In genomic region chr2:98608118-98608961, GRCh38 we compare ENCODE assay signal across 8 cellular contexts. TPM values are rescaled to one million over a fixed set of nuclear protein-coding genes. Genes with fewer than 3 reads are reported as not detected.
DNase-seq lines count a peak whose midpoint lies in the region; ATAC-seq, FAIRE-seq and TF ChIP-seq lines count a peak whose summit lies in the region.

Gene COA5, minus strand, starts transcription at chr2:98608512. Its CDS starts 107 bp downstream, at chr2:98608405.
Gene UNC50, plus strand, starts transcription at chr2:98608589. Its CDS starts 1,171 bp downstream, at chr2:98609760.

- FAIRE-seq in HepG2 (lab: Jason Lieb, UNC) = no peak

- peak; percentile 52 for TF ChIP-seq RAD21 in HepG2 (CRISPR knock-in tag; IDR thresholded peaks at IDR 0.05)

- peak within 1 kb of the TSS; percentile 92 for H3K27ac ChIP-seq in C4-2B
- H3K27ac ChIP-seq in HepG2 (ENCODE audit: extremely low read length, insufficient read depth, low read length) = peak within 1 kb of the TSS; percentile 88

- CTCF ChIA-PET in HepG2 (lab: Yijun Ruan, JAX; ENCODE audit: low intra/inter-chr PET ratio, low total read pairs) = no interaction called here

- H4K20me1 ChIP-seq in HepG2 (ENCODE audit: insufficient read depth, low read length) = peaks cover 4% of the 10 kb centered on the region

- no TSS peak for BruUV-seq in HepG2 (replicated peaks; lab: Mats Ljungman, UMichigan)

- intact Hi-C loops in HepG2 (cut with micrococcal nuclease; ENCODE audit: unreplicated experiment) = loop anchor here (2.0 to 10.0 kb wide), 3 partner anchors 40 to 729 kb away; partner anchors contain the start of genes EIF5B, INPP4A and TXNDC9

- 1% methylated on average over 64 of the region's 92 CpGs for WGBS in HepG2 (ENCODE audit: low lambda C conversion rate)

- ATAC-seq in GM19395 (IDR thresholded peaks at IDR 0.05; ENCODE audit: unreplicated experiment) = peak; percentile 88
- peak; percentile 60 for ATAC-seq in HG03558 (IDR thresholded peaks at IDR 0.05; ENCODE audit: extremely low read depth, unreplicated experiment)
- peak; percentile 95 for ATAC-seq in HepG2

- in situ Hi-C loops in HepG2 (cut with HindIII; ENCODE audit: extremely low pct_ligation_motif_present, low pct_unique_long_range_greater_than_20kb) = no loop called here

- no peaks in the 10 kb centered on the region; a peak in 1 of 5 replicates for H3K27me3 ChIP-seq in HepG2 (ENCODE audit: control insufficient read depth in 1 of 2, insufficient read depth in 2 of 2, low read length in 2 of 2)

- TF ChIP-seq EP300 in HepG2 (IDR thresholded peaks at IDR 0.05; ENCODE audit: low read depth in 2 of 2, low read length in 2 of 2) = peak; percentile 48 to 51; a peak in 1 of 4 replicates
- peak; percentile 67 for TF ChIP-seq EP300 in HepG2 (CRISPR knock-in tag; IDR thresholded peaks at IDR 0.05; ENCODE audit: borderline replicate concordance)

- TF ChIP-seq CTCF in C4-2B (conservative IDR thresholded peaks at IDR 0.05) = no peak
- peak; percentile 42; the same call in 1 of the 2 replicates for TF ChIP-seq CTCF in HepG2 (CRISPR knock-in tag; IDR thresholded peaks at IDR 0.05)

- peak; percentile 59 for DNase-seq in NCI-H748 treated with DMSO at 0.1 percent for 48 hours (lab: John Stamatoyannopoulos, UW)
- peak; percentile 80 to 85 for DNase-seq in activated CD4-positive, alpha-beta T cell treated with anti-CD3 and anti-CD28 coated beads, Interleukin-2, amount 50 U/mL, for 24 hours (ENCODE audit: low read depth in 1 of 2, low spot score in 1 of 2)
- peak; percentile 96 for DNase-seq in dermis blood vessel endothelial cell
- peak; percentile 86 for DNase-seq in HepG2 (ENCODE audit: low spot score)
- DNase-seq in stimulated activated CD4-positive, alpha-beta T cell treated with anti-CD3 and anti-CD28 coated beads, Interleukin-2, amount 100 ng/mL, for 48 hours = peak; percentile 89

- peaks cover 5 to 19% of the 10 kb centered on the region in 2 experiments for H3K36me3 ChIP-seq in HepG2 (replicated peaks in 1 of 2; ENCODE audit: control insufficient read depth in 1 of 2, insufficient read depth in 2 of 2, low read length in 2 of 2)

- peaks cover 41% of the 10 kb centered on the region for H3K4me1 ChIP-seq in HepG2 (ENCODE audit: insufficient read depth, low read length)

- H3K4me3 ChIP-seq in HepG2 (replicated peaks in 1 of 3; ENCODE audit: insufficient read depth in 1 of 3, low read depth in 2 of 3, low read length in 3 of 3) = peak within 1 kb of the TSS; percentile 95 to 98 (median 97)

- POLR2A ChIA-PET in HepG2 (lab: Yijun Ruan, JAX) = interaction anchor here (0.9 to 1.4 kb wide), 5 partner anchors 9 to 533 kb away, joined by 3 to 6 read pairs (median 5); partner anchors contain the start of gene C2orf15

- H3K9me3 ChIP-seq in HepG2 (ENCODE audit: low read length) = no peaks in the 10 kb centered on the region

- peak within 1 kb of the TSS; percentile 99 for H3K9ac ChIP-seq in HepG2 (ENCODE audit: insufficient read depth, low read depth, low read length)

- H3K4me2 ChIP-seq in HepG2 (ENCODE audit: low read depth, low read length) = peak within 1 kb of the TSS; percentile 87

- peak; percentile 92 to 97 for TF ChIP-seq POLR2A in HepG2 (IDR thresholded peaks at IDR 0.05; ENCODE audit: insufficient read depth in 1 of 2, low read depth in 2 of 2, low read length in 2 of 2)

- peak within 1 kb of the TSS; percentile 11 for H2AFZ ChIP-seq in HepG2 (ENCODE audit: low read length)

- H3K79me2 ChIP-seq in HepG2 (ENCODE audit: insufficient read depth, low read length) = peaks cover 69% of the 10 kb centered on the region

TF ChIP-seq in HepG2, 621 proteins besides CTCF, POLR2A, EP300 and RAD21 (continues in another document):
- TF ChIP-seq KAT2B (IDR thresholded peaks at IDR 0.05; ENCODE audit: borderline replicate concordance, low read depth, low read length) = no peak
- no peak for TF ChIP-seq SRF (IDR thresholded peaks at IDR 0.05; ENCODE audit: low read depth, low read length)
- TF ChIP-seq SRSF1 (optimal IDR thresholded peaks at IDR 0.05; ENCODE audit: low read depth, low read length) = peak; percentile 82
- peak; percentile 88 for TF ChIP-seq ZNF512B (CRISPR knock-in tag; IDR thresholded peaks at IDR 0.05; ENCODE audit: borderline replicate concordance)
- peak; percentile 82 for TF ChIP-seq ZNF317 (CRISPR knock-in tag; IDR thresholded peaks at IDR 0.05)
- peak; percentile 89; the same call in 1 of the 2 replicates for TF ChIP-seq WIZ (CRISPR knock-in tag; IDR thresholded peaks at IDR 0.05)
- 0 out of 2 replicates have a peak, but pooled peaks have one; percentile 47 for TF ChIP-seq SOX5 (CRISPR knock-in tag; IDR thresholded peaks at IDR 0.05; ENCODE audit: borderline replicate concordance)
- TF ChIP-seq MAF1 (CRISPR knock-in tag; IDR thresholded peaks at IDR 0.05; ENCODE audit: borderline replicate concordance) = peak; percentile 70; the same call in 1 of the 2 replicates
- TF ChIP-seq SPEN (CRISPR knock-in tag; IDR thresholded peaks at IDR 0.05; ENCODE audit: low read depth) = peak; percentile 99
- peak; percentile 95 for TF ChIP-seq POGZ (CRISPR knock-in tag; IDR thresholded peaks at IDR 0.05)

RNA-seq across cellular contexts. Expression of gene COA5, which starts in this region (rescaled TPM):
- total RNA-seq in dermis blood vessel endothelial cell = 20.0 and 23.7 TPM in 2 replicates
- total RNA-seq in HepG2 (2016; rRNA removed; fragmentation: Illumina TruSeq; extraction: Trizol) = 64.5 and 72.9 TPM in 2 replicates
- total RNA-seq in HepG2 (2016; cell fraction: cytosol; rRNA removed; fragmentation: Illumina TruSeq; extraction: Trizol; ENCODE audit: low read depth) = 27.1 and 32.8 TPM in 2 replicates
- total RNA-seq in HepG2 (2016; cell fraction: insoluble cytoplasmic fraction; rRNA removed; fragmentation: Illumina TruSeq; extraction: Trizol) = 61.3 and 76.9 TPM in 2 replicates
- total RNA-seq in HepG2 (2016; cell fraction: membrane; rRNA removed; fragmentation: Illumina TruSeq; extraction: Trizol) = 46.1 and 48.2 TPM in 2 replicates
- total RNA-seq in HepG2 (2016; cell fraction: nucleus; rRNA removed; fragmentation: Illumina TruSeq; extraction: Trizol) = 41.0 and 50.3 TPM in 2 replicates
- polyA plus RNA-seq in HepG2 (2011; rRNA removed) = 43.6 and 44.4 TPM in 2 replicates
- polyA plus RNA-seq in HepG2 (2011; cell fraction: cytosol; rRNA removed) = 33.4 and 39.7 TPM in 2 replicates
- 36.9 and 50.2 TPM in 2 replicates for polyA plus RNA-seq in HepG2 (2011; cell fraction: nucleus; rRNA removed)
- 71.5 and 94.3 TPM in 2 replicates for polyA plus RNA-seq in HepG2 (2012)
- polyA plus RNA-seq in HepG2 (2016; cell fraction: cytosol; fragmentation: Illumina TruSeq; extraction: Trizol; ENCODE audit: low read depth) = 25.6 and 45.6 TPM in 2 replicates
- 61.8 and 75.0 TPM in 2 replicates for polyA plus RNA-seq in HepG2 (2016; cell fraction: insoluble cytoplasmic fraction; fragmentation: Illumina TruSeq; extraction: Trizol; ENCODE audit: low read depth)
- polyA plus RNA-seq in HepG2 (2016; cell fraction: membrane; fragmentation: Illumina TruSeq; extraction: Trizol; ENCODE audit: low read depth) = 38.1 and 48.3 TPM in 2 replicates
- polyA plus RNA-seq in HepG2 (2016; cell fraction: nucleus; fragmentation: Illumina TruSeq; extraction: Trizol; ENCODE audit: insufficient read depth, low read depth) = 94.3 and 101 TPM in 2 replicates
- 4.7 and 10.7 TPM in 2 replicates for polyA minus RNA-seq in HepG2 (2011; rRNA and poly(A)+ RNA removed; ENCODE audit: low replicate concordance)
- polyA minus RNA-seq in HepG2 (2011; cell fraction: cytosol; rRNA and poly(A)+ RNA removed) = 7.8 and 8.6 TPM in 2 replicates
- 45.1 and 55.9 TPM in 2 replicates for polyA minus RNA-seq in HepG2 (2011; cell fraction: nucleus; rRNA and poly(A)+ RNA removed)

RNA-seq across cellular contexts. Expression of gene UNC50, which starts in this region (rescaled TPM):
- total RNA-seq in dermis blood vessel endothelial cell = 48.2 and 58.0 TPM in 2 replicates
- 58.0 and 95.6 TPM in 2 replicates for total RNA-seq in HepG2 (2016; rRNA removed; fragmentation: Illumina TruSeq; extraction: Trizol)
- total RNA-seq in HepG2 (2016; cell fraction: cytosol; rRNA removed; fragmentation: Illumina TruSeq; extraction: Trizol; ENCODE audit: low read depth) = 42.0 and 43.6 TPM in 2 replicates
- total RNA-seq in HepG2 (2016; cell fraction: insoluble cytoplasmic fraction; rRNA removed; fragmentation: Illumina TruSeq; extraction: Trizol) = 63.0 and 102 TPM in 2 replicates
- total RNA-seq in HepG2 (2016; cell fraction: membrane; rRNA removed; fragmentation: Illumina TruSeq; extraction: Trizol) = 47.4 and 49.0 TPM in 2 replicates
- 79.1 and 80.7 TPM in 2 replicates for total RNA-seq in HepG2 (2016; cell fraction: nucleus; rRNA removed; fragmentation: Illumina TruSeq; extraction: Trizol)
- polyA plus RNA-seq in HepG2 (2011; rRNA removed) = 63.3 and 92.6 TPM in 2 replicates
- polyA plus RNA-seq in HepG2 (2011; cell fraction: cytosol; rRNA removed) = 47.2 and 81.0 TPM in 2 replicates
- 54.2 and 66.7 TPM in 2 replicates for polyA plus RNA-seq in HepG2 (2011; cell fraction: nucleus; rRNA removed)
- polyA plus RNA-seq in HepG2 (2012) = 68.6 and 76.2 TPM in 2 replicates
- polyA plus RNA-seq in HepG2 (2016; cell fraction: cytosol; fragmentation: Illumina TruSeq; extraction: Trizol; ENCODE audit: low read depth) = 28.0 and 31.3 TPM in 2 replicates
- polyA plus RNA-seq in HepG2 (2016; cell fraction: insoluble cytoplasmic fraction; fragmentation: Illumina TruSeq; extraction: Trizol; ENCODE audit: low read depth) = 47.7 and 52.9 TPM in 2 replicates
- 29.3 and 32.1 TPM in 2 replicates for polyA plus RNA-seq in HepG2 (2016; cell fraction: membrane; fragmentation: Illumina TruSeq; extraction: Trizol; ENCODE audit: low read depth)
- 106 and 112 TPM in 2 replicates for polyA plus RNA-seq in HepG2 (2016; cell fraction: nucleus; fragmentation: Illumina TruSeq; extraction: Trizol; ENCODE audit: insufficient read depth, low read depth)
- polyA minus RNA-seq in HepG2 (2011; rRNA and poly(A)+ RNA removed; ENCODE audit: low replicate concordance) = 13.4 and 13.9 TPM in 2 replicates
- polyA minus RNA-seq in HepG2 (2011; cell fraction: cytosol; rRNA and poly(A)+ RNA removed) = 19.4 and 20.5 TPM in 2 replicates
- 42.7 and 44.1 TPM in 2 replicates for polyA minus RNA-seq in HepG2 (2011; cell fraction: nucleus; rRNA and poly(A)+ RNA removed)

Comparison
In these comparisons a context has a peak if more than half of its experiments do, and no peak if none do; other contexts are left out.
1. Peak in every context shown above with its lines: DNase-seq, ATAC-seq, H3K4me3 ChIP-seq and H3K27ac ChIP-seq.